Comparison of ENCODE assay signal across 8 cellular contexts in genomic region chr6:35601331-35602132, GRCh38.
A peak's percentile ranks its signal among the peaks of the same experiment; 100 is the strongest.
DNase-seq lines count a peak whose midpoint lies in the region; ATAC-seq and TF ChIP-seq lines count a peak whose summit lies in the region.

No MANE protein-coding gene starts in this region.

- H3K4me3 ChIP-seq in thoracic aorta, result peak overlapping the region; percentile 67

- H3K27ac Mint-ChIP-seq in activated T-cell treated with anti-CD3 and anti-CD28 coated beads, Interleukin-2, amount 50 U/mL, for 24 hours, result peak overlapping the region; percentile 79
- H3K27ac Mint-ChIP-seq in natural killer cell treated with Interleukin-12 subunit alpha and Interleukin-12 subunit beta and Interleukin-15 and Interleukin-18, amount 100 ng/mL, for 72 hours, result peak overlapping the region; percentile 57 to 73

- H3K27me3 ChIP-seq in thoracic aorta (replicated peaks; ENCODE audit: insufficient read depth), result no peaks in the 10 kb centered on the region

- no peak for TF ChIP-seq CTCF in thoracic aorta (IDR thresholded peaks at IDR 0.05)

- H3K27me3 Mint-ChIP-seq in activated T-cell treated with anti-CD3 and anti-CD28 coated beads, Interleukin-2, amount 50 U/mL, for 24 hours, result no peaks in the 10 kb centered on the region
- H3K27me3 Mint-ChIP-seq in natural killer cell treated with Interleukin-12 subunit alpha and Interleukin-12 subunit beta and Interleukin-15 and Interleukin-18, amount 100 ng/mL, for 72 hours, result no peaks in the 10 kb centered on the region

- ATAC-seq in natural killer cell treated with Interleukin-12 subunit alpha and Interleukin-12 subunit beta and Interleukin-15 and Interleukin-18, amount 100 ng/mL, for 72 hours, result peak; percentile 45 to 64
- ATAC-seq in thoracic aorta (ENCODE audit: insufficient number of reproducible peaks, low FRiP score, low read depth) (peak; percentile 92), HG02798 (IDR thresholded peaks at IDR 0.05; ENCODE audit: poor library complexity, unreplicated experiment) (no peak)

- peaks cover 9% of the 10 kb centered on the region for H3K36me3 ChIP-seq in thoracic aorta

- no peaks in the 10 kb centered on the region for H3K9me3 ChIP-seq in thoracic aorta

- DNase-seq in CD1c-positive myeloid dendritic cell (ENCODE audit: extremely low spot score) (peak; percentile 53), NCI-H146 (lab: John Stamatoyannopoulos, UW) (peak; percentile 12), fibroblast of gingiva (ENCODE audit: low read depth) (peak; percentile 97), thoracic aorta (ENCODE audit: low spot score) (no peak), NCI-H2029 (lab: John Stamatoyannopoulos, UW) (no peak)
- DNase-seq in activated T-cell treated with anti-CD3 and anti-CD28 coated beads, Interleukin-2, amount 50 U/mL, for 24 hours, result no peak
- DNase-seq in natural killer cell treated with Interleukin-12 subunit alpha and Interleukin-12 subunit beta and Interleukin-15 and Interleukin-18, amount 100 ng/mL, for 72 hours (ENCODE audit: low spot score), result no peak

- peaks cover 65% of the 10 kb centered on the region for H3K36me3 Mint-ChIP-seq in activated T-cell treated with anti-CD3 and anti-CD28 coated beads, Interleukin-2, amount 50 U/mL, for 24 hours (ENCODE audit: low read depth)
- H3K36me3 Mint-ChIP-seq in natural killer cell treated with Interleukin-12 subunit alpha and Interleukin-12 subunit beta and Interleukin-15 and Interleukin-18, amount 100 ng/mL, for 72 hours, result no peaks in the 10 kb centered on the region

- no peaks in the 10 kb centered on the region for H3K9me3 Mint-ChIP-seq in activated T-cell treated with anti-CD3 and anti-CD28 coated beads, Interleukin-2, amount 50 U/mL, for 24 hours
- no peaks in the 10 kb centered on the region for H3K9me3 Mint-ChIP-seq in natural killer cell treated with Interleukin-12 subunit alpha and Interleukin-12 subunit beta and Interleukin-15 and Interleukin-18, amount 100 ng/mL, for 72 hours

- peak overlapping the region; percentile 97 for H3K27ac ChIP-seq in thoracic aorta

- H3K4me3 Mint-ChIP-seq in activated T-cell treated with anti-CD3 and anti-CD28 coated beads, Interleukin-2, amount 50 U/mL, for 24 hours, result peak overlapping the region; percentile 58
- peak overlapping the region; percentile 51 for H3K4me3 Mint-ChIP-seq in natural killer cell treated with Interleukin-12 subunit alpha and Interleukin-12 subunit beta and Interleukin-15 and Interleukin-18, amount 100 ng/mL, for 72 hours

- peaks cover 83% of the 10 kb centered on the region for H3K4me1 Mint-ChIP-seq in activated T-cell treated with anti-CD3 and anti-CD28 coated beads, Interleukin-2, amount 50 U/mL, for 24 hours (ENCODE audit: low read depth)
- peaks cover 22 to 39% of the 10 kb centered on the region in 2 donors for H3K4me1 Mint-ChIP-seq in natural killer cell treated with Interleukin-12 subunit alpha and Interleukin-12 subunit beta and Interleukin-15 and Interleukin-18, amount 100 ng/mL, for 72 hours (ENCODE audit: low read depth in 2 of 2)

- H3K4me1 ChIP-seq in thoracic aorta (ENCODE audit: control insufficient read depth in 1 of 2, low read depth in 2 of 2), result peaks cover 74 to 77% of the 10 kb centered on the region in 2 donors

Comparison
In these comparisons a context has a peak if more than half of its experiments do, and no peak if none do; other contexts are left out.
1. DNase-seq: peak in CD1c-positive myeloid dendritic cell (single experiment), NCI-H146 (single experiment) and fibroblast of gingiva (single experiment); none in activated T-cell treated with anti-CD3 and anti-CD28 coated beads, Interleukin-2, amount 50 U/mL, for 24 hours (single experiment), natural killer cell treated with Interleukin-12 subunit alpha and Interleukin-12 subunit beta and Interleukin-15 and Interleukin-18, amount 100 ng/mL, for 72 hours (single experiment), thoracic aorta (single experiment) and NCI-H2029 (single experiment).